8 cellular contexts compared by ENCODE assay signal in genomic region chr9:133993635-133994253, GRCh38. TPM values are rescaled to one million over a fixed set of nuclear protein-coding genes. Genes with fewer than 3 reads are reported as not detected.
DNase-seq lines count a peak whose midpoint lies in the region; TF ChIP-seq lines count a peak whose summit lies in the region.

No MANE protein-coding gene starts in this region.

- H4K12ac ChIP-seq in trophoblast cell (ENCODE audit: low read depth, low read length) = no peak overlapping the region

- H3K14ac ChIP-seq in trophoblast cell (ENCODE audit: low read length) = peak overlapping the region; percentile 5

- no peak overlapping the region for H3K23ac ChIP-seq in trophoblast cell (ENCODE audit: low read length)

- TSS peak; percentile 6 for BruUV-seq in Calu3 (replicated peaks; lab: Mats Ljungman, UMichigan)

- no peak overlapping the region for H3K27ac Mint-ChIP-seq in Calu3 (ENCODE audit: unreplicated experiment)

- H3K4ac ChIP-seq in trophoblast cell (ENCODE audit: low read depth, low read length) = no peak overlapping the region

- no peak overlapping the region for H2AFZ ChIP-seq in trophoblast cell (ENCODE audit: insufficient read depth, low read length, poor library complexity)

- H2BK12ac ChIP-seq in trophoblast cell (ENCODE audit: low read length) = peak overlapping the region; percentile 51

- H3K18ac ChIP-seq in trophoblast cell (ENCODE audit: low read length) = peak overlapping the region; percentile 6

- no peak overlapping the region for H2BK5ac ChIP-seq in trophoblast cell (ENCODE audit: low read depth, low read length, poor library complexity)

- intact Hi-C loops in Calu3 (cut with micrococcal nuclease; ENCODE audit: unreplicated experiment) = loop anchor here (2.0 to 10.0 kb wide), 3 partner anchors 119 to 211 kb away; no protein-coding TSS in a partner anchor

- peaks cover 47% of the 10 kb centered on the region for H3K36me3 Mint-ChIP-seq in Calu3 (ENCODE audit: insufficient read depth, unreplicated experiment)

- peaks cover 33% of the 10 kb centered on the region for H3K79me1 ChIP-seq in trophoblast cell (ENCODE audit: low read length)

- peak overlapping the region; percentile 66 for H3K4me2 ChIP-seq in trophoblast cell (ENCODE audit: low read length)

- peak overlapping the region; percentile 7 for H2BK120ac ChIP-seq in trophoblast cell (ENCODE audit: insufficient read depth, low read length, poor library complexity)

- H2AK5ac ChIP-seq in trophoblast cell (ENCODE audit: low read length) = peak overlapping the region; percentile 9

- H4K8ac ChIP-seq in trophoblast cell (ENCODE audit: low read depth, low read length) = peak overlapping the region; percentile 6

- H3K9ac ChIP-seq in trophoblast cell (ENCODE audit: low read length) = no peak overlapping the region

- CTCF ChIA-PET in Calu3 (lab: Charles Lee) = interaction anchor here (0.5 to 3.5 kb wide), 4 partner anchors 75 to 498 kb away, joined by 3 to 28 read pairs (median 5); no protein-coding TSS in a partner anchor

- DNase-seq in Calu3 (no peak), SJSA1 (ENCODE audit: low read depth in 1 of 2, low spot score in 2 of 2) (no peak), epithelial cell of proximal tubule (ENCODE audit: low read depth) (no peak), trophoblast cell (no peak), NOMO-1 treated with DMSO at 0.1 percent for 48 hours (lab: John Stamatoyannopoulos, UW; ENCODE audit: unreplicated experiment) (no peak), SIG-M5 (lab: John Stamatoyannopoulos, UW) (no peak), GM03348 (ENCODE audit: low spot score) (no peak)
- no peak for DNase-seq in stimulated activated naive CD4-positive, alpha-beta T cell treated with Interleukin-2 at 50 U/mL for 16 hours (lab: John Stamatoyannopoulos, UW)

- TF ChIP-seq CTCF in Calu3 (IDR thresholded peaks at IDR 0.05; ENCODE audit: unreplicated experiment) (no peak), epithelial cell of proximal tubule (conservative IDR thresholded peaks at IDR 0.05; ENCODE audit: low read depth, low read length) (no peak)

- peaks cover 15% of the 10 kb centered on the region for H3K27me3 Mint-ChIP-seq in Calu3 (ENCODE audit: unreplicated experiment)

- H3K27me3 ChIP-seq in SJSA1 (replicated peaks) (no peaks in the 10 kb centered on the region), trophoblast cell (ENCODE audit: insufficient read depth, low read length) (no peaks in the 10 kb centered on the region)

- peaks cover 30% of the 10 kb centered on the region for H3K36me3 ChIP-seq in SJSA1
- peaks cover 5% of the 10 kb centered on the region in 2 experiments for H3K36me3 ChIP-seq in trophoblast cell (ENCODE audit: control insufficient read depth in 1 of 2, insufficient read depth in 2 of 2, low read length in 2 of 2)

- H3K27ac ChIP-seq in SJSA1 = peak overlapping the region; percentile 80; the same call in 1 of the 2 replicates
- H3K27ac ChIP-seq in trophoblast cell (ENCODE audit: low read depth, low read length) = no peak overlapping the region

- peaks cover 37% of the 10 kb centered on the region for H3K79me2 ChIP-seq in trophoblast cell (ENCODE audit: control insufficient read depth, insufficient read depth, low read length, poor library complexity)

- H4K91ac ChIP-seq in trophoblast cell (ENCODE audit: low read depth, low read length) = peak overlapping the region; percentile 99

- H3K4me3 ChIP-seq in SJSA1 (peak overlapping the region; percentile 99), epithelial cell of proximal tubule (ENCODE audit: low read depth, low read length) (peak overlapping the region; percentile 88), trophoblast cell (ENCODE audit: low read depth, low read length) (no peak overlapping the region)

- H3K4me3 Mint-ChIP-seq in Calu3 (ENCODE audit: low read depth, unreplicated experiment) = peak overlapping the region; percentile 86

- H3K4me1 Mint-ChIP-seq in Calu3 (ENCODE audit: low read depth, unreplicated experiment) = peaks cover 9% of the 10 kb centered on the region

- WGBS in trophoblast cell (ENCODE audit: extremely low coverage, insufficient coverage, insufficient read length) = no CpG with 5 or more reads among the region's 16 CpGs

- H3K9me3 Mint-ChIP-seq in Calu3 (ENCODE audit: low read depth, unreplicated experiment) = no peaks in the 10 kb centered on the region

- H3K4me1 ChIP-seq in SJSA1 (replicated peaks) (peaks cover 43% of the 10 kb centered on the region), trophoblast cell (ENCODE audit: control insufficient read depth in 1 of 2, insufficient read depth in 2 of 2, low read length in 2 of 2) (peaks cover 15 to 20% of the 10 kb centered on the region in 2 experiments)

- H3K9me3 ChIP-seq in SJSA1 (replicated peaks) (0 out of 2 replicates have a peak, but pooled peaks cover 9% of the 10 kb centered on the region), trophoblast cell (ENCODE audit: insufficient read depth, low read depth, low read length) (no peaks in the 10 kb centered on the region)

RNA-seq across cellular contexts. Expression of gene VAV2, which starts 1.6 kb away (rescaled TPM):
- 29.4 and 30.7 TPM in 2 replicates for total RNA-seq in Calu3 (2022)
- 12.2 and 25.0 TPM in 2 replicates for total RNA-seq in SJSA1 (2014; rRNA removed; shearing (Covaris generic))
- 18.5 and 18.7 TPM in 2 replicates for total RNA-seq in epithelial cell of proximal tubule
- polyA plus RNA-seq in trophoblast cell (2013) = 54.6 and 55.9 TPM in 2 replicates

RNA-seq across cellular contexts. Expression of gene BRD3OS, which starts 31.5 kb away (rescaled TPM):
- total RNA-seq in Calu3 (2022) (10.5 and 10.7 TPM in 2 replicates), epithelial cell of proximal tubule (14.1 and 22.7 TPM in 2 replicates)
- 4.0 and 9.2 TPM in 2 replicates for total RNA-seq in SJSA1 (2014; rRNA removed; shearing (Covaris generic))
- 7.4 and 8.4 TPM in 2 replicates for polyA plus RNA-seq in trophoblast cell (2013)
